14 cellular contexts compared by ENCODE assay signal in genomic region chr1:210358511-210359148, GRCh38. TPM values are rescaled to one million over a fixed set of nuclear protein-coding genes. Genes with fewer than 3 reads are reported as not detected.
A peak's percentile ranks its signal among the peaks of the same experiment; 100 is the strongest.
DNase-seq lines count a peak whose midpoint lies in the region; ATAC-seq lines count a peak whose summit lies in the region.
"Had no signal": no experiment of that assay in that cellular context is flagged by ENCODE, and none has a peak within 500 bp of the region (broad histone marks: within the 10 kb centered on the region; RNA-seq: fewer than 3 reads in every experiment).

No MANE protein-coding gene starts in this region.

- peak; percentile 41 for ATAC-seq in esophagus mucosa

- DNase-seq in NCI-H748 (lab: John Stamatoyannopoulos, UW; ENCODE audit: unreplicated experiment) (peak; percentile 29), NCI-H748 treated with DMSO at 0.1 percent for 48 hours (lab: John Stamatoyannopoulos, UW) (no peak), NT2/D1 (ENCODE audit: low read depth, low spot score) (peak; percentile 46), renal cortical epithelial cell (ENCODE audit: low read depth) (peak; percentile 80), NCI-H146 treated with DMSO at 0.1 percent for 48 hours (lab: John Stamatoyannopoulos, UW; ENCODE audit: unreplicated experiment) (no peak), SHP77 (lab: John Stamatoyannopoulos, UW) (no peak), GOT3 (lab: John Stamatoyannopoulos, UW) (no peak)
- DNase-seq: DMS53, MV-4-11, NCI-H146, NCI-H510A treated with DMSO at 0.1 percent for 48 hours had no signal

- H3K9ac ChIP-seq in NT2/D1 (ENCODE audit: insufficient read length, low read depth), result no peak overlapping the region

- no peaks in the 10 kb centered on the region for H3K36me3 ChIP-seq in NT2/D1 (ENCODE audit: insufficient read depth, insufficient read length, low read length)
- H3K36me3 ChIP-seq: HAP-1 had no signal

- H3K4me3 ChIP-seq in NT2/D1 (ENCODE audit: insufficient read length, low read depth), result no peak overlapping the region
- H3K4me3 ChIP-seq: HAP-1, SK-N-MC had no signal

- H3K27me3 ChIP-seq in NT2/D1 (ENCODE audit: insufficient read depth, insufficient read length), result no peaks in the 10 kb centered on the region

- H3K4me1 ChIP-seq in NT2/D1 (ENCODE audit: insufficient read depth, insufficient read length), result peaks cover 2% of the 10 kb centered on the region

- H3K9me3 ChIP-seq in NT2/D1 (ENCODE audit: insufficient read depth, low read length), result no peaks in the 10 kb centered on the region
- H3K9me3 ChIP-seq: HAP-1 had no signal

RNA-seq across cellular contexts. Expression of gene HHAT, which starts 29.9 kb away (rescaled TPM):
- 4.0 TPM for total RNA-seq in esophagus mucosa
- total RNA-seq in renal cortical epithelial cell, result 30.6 and 33.5 TPM in 2 replicates

Comparison
In these comparisons a context has a peak if more than half of its experiments do, and no peak if none do; other contexts are left out.
1. DNase-seq: peak in NCI-H748 (single experiment), NT2/D1 (single experiment) and renal cortical epithelial cell (single experiment); none in NCI-H748 treated with DMSO at 0.1 percent for 48 hours (single experiment), NCI-H146 treated with DMSO at 0.1 percent for 48 hours (single experiment), SHP77 (0 of 2) and GOT3 (single experiment).